15 cellular contexts compared by ENCODE assay signal in the genomic region with DNA sequence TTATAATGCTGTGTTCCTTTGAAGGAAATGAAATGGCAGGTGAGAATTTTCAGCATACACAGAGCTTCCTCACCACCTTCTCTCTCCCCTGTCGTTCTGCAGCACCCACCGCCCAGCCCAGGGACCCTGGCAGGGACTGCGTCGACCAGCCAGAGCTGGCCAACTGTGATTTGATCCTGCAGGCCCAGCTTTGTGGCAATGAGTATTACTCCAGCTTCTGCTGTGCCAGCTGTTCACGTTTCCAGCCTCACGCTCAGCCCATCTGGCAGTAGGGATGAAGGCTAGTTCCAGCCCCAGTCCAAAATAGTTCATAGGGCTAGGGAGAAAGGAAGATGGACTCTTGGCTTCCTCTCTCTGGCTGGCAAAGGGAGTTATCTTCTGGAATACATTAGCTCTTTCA.
"Had no signal": no experiment of that assay in that cellular context is flagged by ENCODE, and none has a peak within 500 bp of the region (broad histone marks: within the 10 kb centered on the region; RNA-seq: fewer than 3 reads in every experiment).

No MANE protein-coding gene starts in this region.

- H3K27me3 Mint-ChIP-seq: central memory CD8-positive, alpha-beta T cell had no signal

- DNase-seq: activated T-cell treated with anti-CD3 and anti-CD28 coated beads, Interleukin-2, amount 50 U/mL, for 1 hour; amniotic stem cell; body of pancreas; effector memory CD8-positive, alpha-beta T cell; immature natural killer cell; naive thymus-derived CD8-positive, alpha-beta T cell; nucleus accumbens; right lobe of liver; stimulated activated CD4-positive, alpha-beta T cell treated with anti-CD3 and anti-CD28 coated beads, Interleukin-2, amount 100 ng/mL, for 24 hours had no signal

- H3K27ac Mint-ChIP-seq: activated naive CD4-positive, alpha-beta T cell treated with anti-CD3 and anti-CD28 coated beads, Interleukin-2, amount 50 U/mL, for 24 hours; effector memory CD8-positive, alpha-beta T cell; stimulated activated naive CD8-positive, alpha-beta T cell treated with anti-CD3 and anti-CD28 coated beads, Interleukin-15, Interleukin-2, amounts not matched to agents 100 ng/mL and 50 ng/mL, for 24 hours had no signal

- H3K9me3 ChIP-seq: body of pancreas, right lobe of liver, thoracic aorta, vagina had no signal

- H3K4me3 Mint-ChIP-seq: activated naive CD4-positive, alpha-beta T cell treated with anti-CD3 and anti-CD28 coated beads, Interleukin-2, amount 50 U/mL, for 24 hours; central memory CD8-positive, alpha-beta T cell; effector memory CD8-positive, alpha-beta T cell; immature natural killer cell; naive thymus-derived CD8-positive, alpha-beta T cell; stimulated activated naive CD8-positive, alpha-beta T cell treated with anti-CD3 and anti-CD28 coated beads, Interleukin-15, Interleukin-2, amounts not matched to agents 100 ng/mL and 50 ng/mL, for 24 hours had no signal

- H3K4me3 ChIP-seq: body of pancreas, lung, right lobe of liver, thoracic aorta, vagina had no signal

- H3K27me3 ChIP-seq: body of pancreas, right lobe of liver, vagina had no signal

- H3K9me3 Mint-ChIP-seq: activated naive CD4-positive, alpha-beta T cell treated with anti-CD3 and anti-CD28 coated beads, Interleukin-2, amount 50 U/mL, for 24 hours; central memory CD8-positive, alpha-beta T cell; effector memory CD8-positive, alpha-beta T cell; immature natural killer cell; stimulated activated naive CD8-positive, alpha-beta T cell treated with anti-CD3 and anti-CD28 coated beads, Interleukin-15, Interleukin-2, amounts not matched to agents 100 ng/mL and 50 ng/mL, for 24 hours had no signal

- H3K27ac ChIP-seq: body of pancreas, right lobe of liver, thoracic aorta, vagina had no signal
